ENCODE assay signal across 18 cellular contexts in genomic region chr5:115430374-115430773, GRCh38.
DNase-seq lines count a peak whose midpoint lies in the region; ATAC-seq, FAIRE-seq and TF ChIP-seq lines count a peak whose summit lies in the region.
"Had no signal": no experiment of that assay in that cellular context is flagged by ENCODE, and none has a peak within 500 bp of the region (broad histone marks: within the 10 kb centered on the region; RNA-seq: fewer than 3 reads in every experiment).

No MANE protein-coding gene starts in this region.

- TF ChIP-seq POLR2A in Peyer's patch (IDR thresholded peaks at IDR 0.05): no peak

- peak; percentile 81 for DNase-seq in DMS53 (lab: John Stamatoyannopoulos, UW)
- peak; percentile 79 for DNase-seq in NCI-H69 (lab: John Stamatoyannopoulos, UW)
- DNase-seq in bronchial epithelial cell (ENCODE audit: low read depth): peak; percentile 77
- DNase-seq in left colon: no peak
- no peak for DNase-seq in Peyer's patch
- no peak for DNase-seq in inferior parietal cortex (ENCODE audit: extremely low spot score)
- DNase-seq: ACHN, AML-193, GDM1, GOT3, NCI-H526 treated with DMSO at 0.1 percent for 48 hours, SK-N-SH, T-helper 1 cell had no signal

- H3K9me3 ChIP-seq in Peyer's patch: no peaks in the 10 kb centered on the region
- H3K9me3 ChIP-seq: SK-N-SH had no signal

- H3K4me3 ChIP-seq in bronchial epithelial cell (ENCODE audit: low read depth, low read length) (no peak overlapping the region), Peyer's patch (no peak overlapping the region)
- H3K4me3 ChIP-seq: GM12878, K562 had no signal

- FAIRE-seq in bronchial epithelial cell (lab: Jason Lieb, UNC): no peak
- FAIRE-seq: GM12878, GM18507, K562 had no signal

- no peaks in the 10 kb centered on the region for H3K36me3 ChIP-seq in bronchial epithelial cell (ENCODE audit: control insufficient read depth, insufficient read depth, low read length)
- H3K36me3 ChIP-seq in Peyer's patch: no peaks in the 10 kb centered on the region

- peak; percentile 42 for ATAC-seq in left colon
- ATAC-seq in HG03025 (IDR thresholded peaks at IDR 0.05; ENCODE audit: low FRiP score, unreplicated experiment): no peak
- ATAC-seq: GM12878, K562, Panc1 had no signal

- H3K27ac ChIP-seq in Peyer's patch: no peak overlapping the region

- no peaks in the 10 kb centered on the region for H3K27me3 ChIP-seq in bronchial epithelial cell (ENCODE audit: control insufficient read depth, insufficient read depth, low read length)
- no peaks in the 10 kb centered on the region for H3K27me3 ChIP-seq in Peyer's patch

- H3K4me1 ChIP-seq in Peyer's patch: no peaks in the 10 kb centered on the region

- TF ChIP-seq CTCF in bronchial epithelial cell (IDR thresholded peaks at IDR 0.05; ENCODE audit: insufficient read depth, low read length, severe bottlenecking): no peak
- TF ChIP-seq CTCF in Peyer's patch (IDR thresholded peaks at IDR 0.05): no peak

- intact Hi-C loops in left colon (cut with DNase I, micrococcal nuclease): no loop called here

Comparison
In these comparisons a context has a peak if more than half of its experiments do, and no peak if none do; other contexts are left out.
1. DNase-seq: peak in DMS53 (single experiment), NCI-H69 (single experiment) and bronchial epithelial cell (single experiment); none in left colon (0 of 2), Peyer's patch (0 of 3) and inferior parietal cortex (single experiment).